ENCODE assay signal across 17 cellular contexts in genomic region chr14:76770521-76771431, GRCh38. TPM values are rescaled to one million over a fixed set of nuclear protein-coding genes. Genes with fewer than 3 reads are reported as not detected.
DNase-seq lines count a peak whose midpoint lies in the region; ATAC-seq, FAIRE-seq and TF ChIP-seq lines count a peak whose summit lies in the region.
"Had no signal": no experiment of that assay in that cellular context is flagged by ENCODE, and none has a peak within 500 bp of the region (broad histone marks: within the 10 kb centered on the region; RNA-seq: fewer than 3 reads in every experiment).

No MANE protein-coding gene starts in this region.

- H3K4me3 Mint-ChIP-seq in activated naive CD4-positive, alpha-beta T cell treated with anti-CD3 and anti-CD28 coated beads, Interleukin-2, amount 10 ng/mL, durations not matched to agents 7 days and 5 days: no peak overlapping the region
- H3K4me3 Mint-ChIP-seq in type B pancreatic cell: no peak overlapping the region
- H3K4me3 Mint-ChIP-seq: brain; CD4-positive, alpha-beta memory T cell; stimulated activated naive CD8-positive, alpha-beta T cell treated with anti-CD3 and anti-CD28 coated beads, Interleukin-15, Interleukin-2, amounts not matched to agents 100 ng/mL and 50 ng/mL, for 24 hours had no signal

- CTCF ChIA-PET in activated naive CD4-positive, alpha-beta T cell treated with anti-CD3 and anti-CD28 coated beads, Interleukin-2, amount 10 ng/mL, durations not matched to agents 7 days and 5 days (lab: Charles Lee): interaction anchor here (2.2 to 3.4 kb wide), 2 partner anchors 13 to 41 kb away, joined by 8 to 26 read pairs; no protein-coding TSS in a partner anchor

- intact Hi-C loops in colonic mucosa (cut with DNase I): no loop called here

- no peak for ATAC-seq in lung (ENCODE audit: insufficient read depth, low FRiP score)

- peaks cover 51% of the 10 kb centered on the region for H3K27me3 Mint-ChIP-seq in activated naive CD4-positive, alpha-beta T cell treated with anti-CD3 and anti-CD28 coated beads, Interleukin-2, amount 10 ng/mL, durations not matched to agents 7 days and 5 days
- no peaks in the 10 kb centered on the region for H3K27me3 Mint-ChIP-seq in type B pancreatic cell
- H3K27me3 Mint-ChIP-seq: brain; CD4-positive, alpha-beta memory T cell; stimulated activated naive CD8-positive, alpha-beta T cell treated with anti-CD3 and anti-CD28 coated beads, Interleukin-15, Interleukin-2, amounts not matched to agents 100 ng/mL and 50 ng/mL, for 24 hours had no signal

- DNase-seq in activated naive CD4-positive, alpha-beta T cell treated with anti-CD3 and anti-CD28 coated beads, Interleukin-2, amount 10 ng/mL, durations not matched to agents 7 days and 5 days: peak; percentile 11
- no peak for DNase-seq in activated naive CD4-positive, alpha-beta T cell (lab: John Stamatoyannopoulos, UW)
- peak; percentile 13 for DNase-seq in colonic mucosa
- peak; percentile 23 for DNase-seq in lung (ENCODE audit: low spot score)
- peak; percentile 53 for DNase-seq in type B pancreatic cell (ENCODE audit: extremely low spot score, unreplicated experiment)
- DNase-seq in stimulated activated naive CD4-positive, alpha-beta T cell treated with Interleukin-2 at 50 U/mL for 16 hours (lab: John Stamatoyannopoulos, UW): no peak
- DNase-seq in NCI-H526 (lab: John Stamatoyannopoulos, UW): no peak
- no peak for DNase-seq in HTR-8/SVneo (ENCODE audit: insufficient read length, low spot score)
- DNase-seq: activated naive CD4-positive, alpha-beta T cell treated with Interleukin-2 at 50 U/mL for 16 hours; CD4-positive, alpha-beta memory T cell; EL; NCI-H187 treated with DMSO at 0.1 percent for 48 hours had no signal

- H3K9ac ChIP-seq in colonic mucosa (ENCODE audit: low read depth in 2 of 2, low read length in 2 of 2): no peak overlapping the region

- 82 to 83% methylated on average over 10 of the region's 10 CpGs for WGBS in lung, 2 donors

- H3K9me3 ChIP-seq in colonic mucosa (no peaks in the 10 kb centered on the region), lung (ENCODE audit: control insufficient read depth in 2 of 2, insufficient read depth in 1 of 2, low read length in 1 of 2) (no peaks in the 10 kb centered on the region)

- no peaks in the 10 kb centered on the region for H3K9me3 Mint-ChIP-seq in activated naive CD4-positive, alpha-beta T cell treated with anti-CD3 and anti-CD28 coated beads, Interleukin-2, amount 10 ng/mL, durations not matched to agents 7 days and 5 days
- H3K9me3 Mint-ChIP-seq in type B pancreatic cell: no peaks in the 10 kb centered on the region
- H3K9me3 Mint-ChIP-seq: brain; CD4-positive, alpha-beta memory T cell; stimulated activated naive CD8-positive, alpha-beta T cell treated with anti-CD3 and anti-CD28 coated beads, Interleukin-15, Interleukin-2, amounts not matched to agents 100 ng/mL and 50 ng/mL, for 24 hours had no signal

- H3K4me1 Mint-ChIP-seq in activated naive CD4-positive, alpha-beta T cell treated with anti-CD3 and anti-CD28 coated beads, Interleukin-2, amount 10 ng/mL, durations not matched to agents 7 days and 5 days: peaks cover 22% of the 10 kb centered on the region
- H3K4me1 Mint-ChIP-seq in type B pancreatic cell (ENCODE audit: unreplicated experiment): peaks cover 20% of the 10 kb centered on the region

- no peak for FAIRE-seq in HTR-8/SVneo (lab: Jason Lieb, UNC)

- H3K27ac ChIP-seq in colonic mucosa (no peak overlapping the region), lung (ENCODE audit: low read depth in 1 of 2, low read length in 1 of 2) (peak overlapping the region in 1 of 2 donors; percentile 28)
- H3K27ac ChIP-seq: hepatocyte, VCaP had no signal

- H3K27ac Mint-ChIP-seq in activated naive CD4-positive, alpha-beta T cell treated with anti-CD3 and anti-CD28 coated beads, Interleukin-2, amount 10 ng/mL, durations not matched to agents 7 days and 5 days: no peak overlapping the region
- no peak overlapping the region for H3K27ac Mint-ChIP-seq in type B pancreatic cell
- H3K27ac Mint-ChIP-seq: stimulated activated naive CD8-positive, alpha-beta T cell treated with anti-CD3 and anti-CD28 coated beads, Interleukin-15, Interleukin-2, amounts not matched to agents 100 ng/mL and 50 ng/mL, for 24 hours had no signal

- TF ChIP-seq CTCF in colonic mucosa (IDR thresholded peaks at IDR 0.05): no peak
- no peak for TF ChIP-seq CTCF in lung (IDR thresholded peaks at IDR 0.05; ENCODE audit: control extremely low read depth, extremely low read depth)
- TF ChIP-seq CTCF in type B pancreatic cell (conservative IDR thresholded peaks at IDR 0.05): no peak

- H3K4me1 ChIP-seq in colonic mucosa (no peaks in the 10 kb centered on the region), lung (ENCODE audit: control insufficient read depth in 2 of 2, insufficient read depth in 2 of 2, low read length in 2 of 2) (peaks cover 3 to 24% of the 10 kb centered on the region in 2 donors)

- H3K36me3 Mint-ChIP-seq in activated naive CD4-positive, alpha-beta T cell treated with anti-CD3 and anti-CD28 coated beads, Interleukin-2, amount 10 ng/mL, durations not matched to agents 7 days and 5 days: no peaks in the 10 kb centered on the region
- H3K36me3 Mint-ChIP-seq in type B pancreatic cell: no peaks in the 10 kb centered on the region
- H3K36me3 Mint-ChIP-seq: CD4-positive, alpha-beta memory T cell had no signal

- no peak overlapping the region for H3K4me3 ChIP-seq in colonic mucosa
- no peak overlapping the region for H3K4me3 ChIP-seq in lung
- H3K4me3 ChIP-seq: hepatocyte had no signal

- H3K36me3 ChIP-seq in colonic mucosa: no peaks in the 10 kb centered on the region
- H3K36me3 ChIP-seq in lung (ENCODE audit: control insufficient read depth in 2 of 2, insufficient read depth in 2 of 2, low read length in 2 of 2): peaks cover 0 to 5% of the 10 kb centered on the region in 2 donors

- H3K27me3 ChIP-seq in colonic mucosa (no peaks in the 10 kb centered on the region), lung (ENCODE audit: control insufficient read depth, insufficient read depth) (no peaks in the 10 kb centered on the region)
- H3K27me3 ChIP-seq: hepatocyte had no signal

RNA-seq across cellular contexts. Expression of gene VASH1, which starts 9.5 kb away (rescaled TPM):
- total RNA-seq in colonic mucosa (1 to 10 TPM; 2.9 to 3.6 TPM), lung (10 to 100 TPM; 22.9 to 25.4 TPM), type B pancreatic cell (ENCODE audit: low replicate concordance) (4.3 and 28.8 TPM in 2 replicates)
- 10 to 100 TPM; 10.5 to 13.1 TPM for polyA plus RNA-seq in lung

RNA-seq across cellular contexts. Expression of gene ANGEL1, which starts 41.9 kb away (rescaled TPM):
- total RNA-seq in colonic mucosa: 10 to 100 TPM; 10.7 to 15.3 TPM
- 10 to 100 TPM; 19.5 to 20.4 TPM for total RNA-seq in lung
- polyA plus RNA-seq in lung: 10 to 100 TPM; 10.4 to 10.5 TPM
- total RNA-seq in type B pancreatic cell (ENCODE audit: low replicate concordance): 24.7 and 28.4 TPM in 2 replicates

RNA-seq across cellular contexts. Expression of gene LRRC74A, which starts 55.4 kb away (rescaled TPM):
- not detected for total RNA-seq in colonic mucosa
- not detected for total RNA-seq in lung
- polyA plus RNA-seq in lung: not detected
- total RNA-seq in type B pancreatic cell (ENCODE audit: low replicate concordance): not detected in 2 replicates
- total RNA-seq: CD4-positive, alpha-beta memory T cell; hepatocyte; myocyte had no signal
- polyA plus RNA-seq: CD4-positive, alpha-beta memory T cell; hepatocyte had no signal

Comparison
In these comparisons a context has a peak if more than half of its experiments do, and no peak if none do; other contexts are left out.
1. DNase-seq: peak in activated naive CD4-positive, alpha-beta T cell treated with anti-CD3 and anti-CD28 coated beads, Interleukin-2, amount 10 ng/mL, durations not matched to agents 7 days and 5 days (single experiment), colonic mucosa (single experiment), lung (single experiment) and type B pancreatic cell (single experiment); none in activated naive CD4-positive, alpha-beta T cell (0 of 4), stimulated activated naive CD4-positive, alpha-beta T cell treated with Interleukin-2 at 50 U/mL for 16 hours (single experiment), NCI-H526 (0 of 2) and HTR-8/SVneo (single experiment).